1 cellular context compared by ENCODE assay signal in the genomic region with DNA sequence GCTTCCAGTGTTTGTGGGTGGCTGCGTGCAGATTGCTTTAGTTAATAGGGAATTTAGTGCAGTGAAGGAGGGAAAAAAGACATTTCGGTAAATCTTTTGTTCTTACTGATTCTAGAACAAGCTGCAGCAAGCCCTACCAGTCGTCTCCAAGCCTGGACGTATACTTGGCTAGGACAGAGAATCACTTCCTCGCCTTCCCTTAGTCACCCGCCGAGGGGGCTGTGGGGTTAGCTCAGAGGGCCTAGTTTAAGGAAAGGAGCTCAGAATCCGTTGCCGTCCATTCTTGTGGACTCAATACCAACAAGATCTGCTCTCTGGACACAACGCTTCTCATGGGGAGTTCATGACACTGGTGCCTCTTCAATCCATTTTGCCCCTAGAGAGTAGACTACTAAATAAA.
TF ChIP-seq lines count a peak whose summit lies in the region.

No MANE protein-coding gene starts in this region.

TF ChIP-seq in GM23338, 12 proteins besides CTCF, POLR2A, EP300 and RAD21 (continued from another document):
- TF ChIP-seq, protein P1, sequence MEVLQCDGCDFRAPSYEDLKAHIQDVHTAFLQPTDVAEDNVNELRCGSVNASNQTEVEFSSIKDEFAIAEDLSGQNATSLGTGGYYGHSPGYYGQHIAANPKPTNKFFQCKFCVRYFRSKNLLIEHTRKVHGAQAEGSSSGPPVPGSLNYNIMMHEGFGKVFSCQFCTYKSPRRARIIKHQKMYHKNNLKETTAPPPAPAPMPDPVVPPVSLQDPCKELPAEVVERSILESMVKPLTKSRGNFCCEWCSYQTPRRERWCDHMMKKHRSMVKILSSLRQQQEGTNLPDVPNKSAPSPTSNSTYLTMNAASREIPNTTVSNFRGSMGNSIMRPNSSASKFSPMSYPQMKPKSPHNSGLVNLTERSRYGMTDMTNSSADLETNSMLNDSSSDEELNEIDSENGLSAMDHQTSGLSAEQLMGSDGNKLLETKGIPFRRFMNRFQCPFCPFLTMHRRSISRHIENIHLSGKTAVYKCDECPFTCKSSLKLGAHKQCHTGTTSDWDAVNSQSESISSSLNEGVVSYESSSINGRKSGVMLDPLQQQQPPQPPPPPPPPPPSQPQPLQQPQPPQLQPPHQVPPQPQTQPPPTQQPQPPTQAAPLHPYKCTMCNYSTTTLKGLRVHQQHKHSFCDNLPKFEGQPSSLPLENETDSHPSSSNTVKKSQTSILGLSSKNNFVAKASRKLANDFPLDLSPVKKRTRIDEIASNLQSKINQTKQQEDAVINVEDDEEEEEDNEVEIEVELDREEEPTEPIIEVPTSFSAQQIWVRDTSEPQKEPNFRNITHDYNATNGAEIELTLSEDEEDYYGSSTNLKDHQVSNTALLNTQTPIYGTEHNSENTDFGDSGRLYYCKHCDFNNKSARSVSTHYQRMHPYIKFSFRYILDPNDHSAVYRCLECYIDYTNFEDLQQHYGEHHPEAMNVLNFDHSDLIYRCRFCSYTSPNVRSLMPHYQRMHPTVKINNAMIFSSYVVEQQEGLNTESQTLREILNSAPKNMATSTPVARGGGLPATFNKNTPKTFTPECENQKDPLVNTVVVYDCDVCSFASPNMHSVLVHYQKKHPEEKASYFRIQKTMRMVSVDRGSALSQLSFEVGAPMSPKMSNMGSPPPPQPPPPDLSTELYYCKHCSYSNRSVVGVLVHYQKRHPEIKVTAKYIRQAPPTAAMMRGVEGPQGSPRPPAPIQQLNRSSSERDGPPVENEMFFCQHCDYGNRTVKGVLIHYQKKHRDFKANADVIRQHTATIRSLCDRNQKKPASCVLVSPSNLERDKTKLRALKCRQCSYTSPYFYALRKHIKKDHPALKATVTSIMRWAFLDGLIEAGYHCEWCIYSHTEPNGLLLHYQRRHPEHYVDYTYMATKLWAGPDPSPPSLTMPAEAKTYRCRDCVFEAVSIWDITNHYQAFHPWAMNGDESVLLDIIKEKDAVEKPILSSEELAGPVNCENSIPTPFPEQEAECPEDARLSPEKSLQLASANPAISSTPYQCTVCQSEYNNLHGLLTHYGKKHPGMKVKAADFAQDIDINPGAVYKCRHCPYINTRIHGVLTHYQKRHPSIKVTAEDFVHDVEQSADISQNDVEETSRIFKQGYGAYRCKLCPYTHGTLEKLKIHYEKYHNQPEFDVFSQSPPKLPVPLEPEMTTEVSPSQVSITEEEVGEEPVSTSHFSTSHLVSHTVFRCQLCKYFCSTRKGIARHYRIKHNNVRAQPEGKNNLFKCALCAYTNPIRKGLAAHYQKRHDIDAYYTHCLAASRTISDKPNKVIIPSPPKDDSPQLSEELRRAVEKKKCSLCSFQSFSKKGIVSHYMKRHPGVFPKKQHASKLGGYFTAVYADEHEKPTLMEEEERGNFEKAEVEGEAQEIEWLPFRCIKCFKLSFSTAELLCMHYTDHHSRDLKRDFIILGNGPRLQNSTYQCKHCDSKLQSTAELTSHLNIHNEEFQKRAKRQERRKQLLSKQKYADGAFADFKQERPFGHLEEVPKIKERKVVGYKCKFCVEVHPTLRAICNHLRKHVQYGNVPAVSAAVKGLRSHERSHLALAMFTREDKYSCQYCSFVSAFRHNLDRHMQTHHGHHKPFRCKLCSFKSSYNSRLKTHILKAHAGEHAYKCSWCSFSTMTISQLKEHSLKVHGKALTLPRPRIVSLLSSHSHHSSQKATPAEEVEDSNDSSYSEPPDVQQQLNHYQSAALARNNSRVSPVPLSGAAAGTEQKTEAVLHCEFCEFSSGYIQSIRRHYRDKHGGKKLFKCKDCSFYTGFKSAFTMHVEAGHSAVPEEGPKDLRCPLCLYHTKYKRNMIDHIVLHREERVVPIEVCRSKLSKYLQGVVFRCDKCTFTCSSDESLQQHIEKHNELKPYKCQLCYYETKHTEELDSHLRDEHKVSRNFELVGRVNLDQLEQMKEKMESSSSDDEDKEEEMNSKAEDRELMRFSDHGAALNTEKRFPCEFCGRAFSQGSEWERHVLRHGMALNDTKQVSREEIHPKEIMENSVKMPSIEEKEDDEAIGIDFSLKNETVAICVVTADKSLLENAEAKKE (CRISPR knock-in tag; IDR thresholded peaks at IDR 0.05) = no peak
- TF ChIP-seq, protein P2, sequence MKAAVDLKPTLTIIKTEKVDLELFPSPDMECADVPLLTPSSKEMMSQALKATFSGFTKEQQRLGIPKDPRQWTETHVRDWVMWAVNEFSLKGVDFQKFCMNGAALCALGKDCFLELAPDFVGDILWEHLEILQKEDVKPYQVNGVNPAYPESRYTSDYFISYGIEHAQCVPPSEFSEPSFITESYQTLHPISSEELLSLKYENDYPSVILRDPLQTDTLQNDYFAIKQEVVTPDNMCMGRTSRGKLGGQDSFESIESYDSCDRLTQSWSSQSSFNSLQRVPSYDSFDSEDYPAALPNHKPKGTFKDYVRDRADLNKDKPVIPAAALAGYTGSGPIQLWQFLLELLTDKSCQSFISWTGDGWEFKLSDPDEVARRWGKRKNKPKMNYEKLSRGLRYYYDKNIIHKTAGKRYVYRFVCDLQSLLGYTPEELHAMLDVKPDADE (IDR thresholded peaks at IDR 0.05) = no peak
- TF ChIP-seq NANOG (IDR thresholded peaks at IDR 0.05; ENCODE audit: borderline replicate concordance) (no peak), EZH2 (IDR thresholded peaks at IDR 0.05; ENCODE audit: low read depth, unreplicated experiment) (no peak), CREB1 (CRISPR knock-in tag; IDR thresholded peaks at IDR 0.05; ENCODE audit: low read depth) (no peak), JUNB (IDR thresholded peaks at IDR 0.05; ENCODE audit: unreplicated experiment) (no peak)
- TF ChIP-seq, protein P3, sequence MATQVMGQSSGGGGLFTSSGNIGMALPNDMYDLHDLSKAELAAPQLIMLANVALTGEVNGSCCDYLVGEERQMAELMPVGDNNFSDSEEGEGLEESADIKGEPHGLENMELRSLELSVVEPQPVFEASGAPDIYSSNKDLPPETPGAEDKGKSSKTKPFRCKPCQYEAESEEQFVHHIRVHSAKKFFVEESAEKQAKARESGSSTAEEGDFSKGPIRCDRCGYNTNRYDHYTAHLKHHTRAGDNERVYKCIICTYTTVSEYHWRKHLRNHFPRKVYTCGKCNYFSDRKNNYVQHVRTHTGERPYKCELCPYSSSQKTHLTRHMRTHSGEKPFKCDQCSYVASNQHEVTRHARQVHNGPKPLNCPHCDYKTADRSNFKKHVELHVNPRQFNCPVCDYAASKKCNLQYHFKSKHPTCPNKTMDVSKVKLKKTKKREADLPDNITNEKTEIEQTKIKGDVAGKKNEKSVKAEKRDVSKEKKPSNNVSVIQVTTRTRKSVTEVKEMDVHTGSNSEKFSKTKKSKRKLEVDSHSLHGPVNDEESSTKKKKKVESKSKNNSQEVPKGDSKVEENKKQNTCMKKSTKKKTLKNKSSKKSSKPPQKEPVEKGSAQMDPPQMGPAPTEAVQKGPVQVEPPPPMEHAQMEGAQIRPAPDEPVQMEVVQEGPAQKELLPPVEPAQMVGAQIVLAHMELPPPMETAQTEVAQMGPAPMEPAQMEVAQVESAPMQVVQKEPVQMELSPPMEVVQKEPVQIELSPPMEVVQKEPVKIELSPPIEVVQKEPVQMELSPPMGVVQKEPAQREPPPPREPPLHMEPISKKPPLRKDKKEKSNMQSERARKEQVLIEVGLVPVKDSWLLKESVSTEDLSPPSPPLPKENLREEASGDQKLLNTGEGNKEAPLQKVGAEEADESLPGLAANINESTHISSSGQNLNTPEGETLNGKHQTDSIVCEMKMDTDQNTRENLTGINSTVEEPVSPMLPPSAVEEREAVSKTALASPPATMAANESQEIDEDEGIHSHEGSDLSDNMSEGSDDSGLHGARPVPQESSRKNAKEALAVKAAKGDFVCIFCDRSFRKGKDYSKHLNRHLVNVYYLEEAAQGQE (IDR thresholded peaks at IDR 0.05; ENCODE audit: unreplicated experiment) = no peak
